In genomic region chr12:30753233-30753632, GRCh38 we compare ENCODE assay signal across 8 cellular contexts. TPM values are rescaled to one million over a fixed set of nuclear protein-coding genes. Genes with fewer than 3 reads are reported as not detected.
A peak's percentile ranks its signal among the peaks of the same experiment; 100 is the strongest.
DNase-seq lines count a peak whose midpoint lies in the region; ATAC-seq and TF ChIP-seq lines count a peak whose summit lies in the region.

No MANE protein-coding gene starts in this region.

- CTCF ChIA-PET in naive thymus-derived CD4-positive, alpha-beta T cell (lab: Charles Lee): interaction anchor here (0.6 to 1.4 kb wide), 5 partner anchors 10 to 58 kb away, joined by 3 to 8 read pairs (median 3); partner anchors contain the start of gene IPO8

- peak; percentile 72 for TF ChIP-seq CTCF in astrocyte of the cerebellum (IDR thresholded peaks at IDR 0.05; ENCODE audit: low read depth, low read length, missing control alignments)

- H3K4me1 ChIP-seq in naive thymus-derived CD4-positive, alpha-beta T cell (ENCODE audit: control insufficient read depth in 2 of 2, insufficient read depth in 2 of 2, low read length in 2 of 2): peaks cover 13 to 29% of the 10 kb centered on the region in 2 donors

- intact Hi-C loops in naive thymus-derived CD4-positive, alpha-beta T cell (cut with micrococcal nuclease): loop anchor here (5.0 to 10.0 kb wide), 4 partner anchors 41 to 2002 kb away; partner anchors contain the start of genes DNM1L (in 1 of the 2) and YARS2 (in 1 of the 2)

- H3K9me3 Mint-ChIP-seq in naive thymus-derived CD4-positive, alpha-beta T cell: no peaks in the 10 kb centered on the region

- in situ Hi-C loops in astrocyte of the cerebellum (cut with HindIII; ENCODE audit: low sequenced_read_pairs): no loop called here

- no peaks in the 10 kb centered on the region for H3K9me3 ChIP-seq in naive thymus-derived CD4-positive, alpha-beta T cell (ENCODE audit: control insufficient read depth in 2 of 3, low read length in 3 of 3)

- peaks cover 0 to 20% (median 3%) of the 10 kb centered on the region in 5 donors for H3K36me3 Mint-ChIP-seq in naive thymus-derived CD4-positive, alpha-beta T cell

- H3K4me1 Mint-ChIP-seq in naive thymus-derived CD4-positive, alpha-beta T cell: peaks cover 26 to 65% (median 56%) of the 10 kb centered on the region in 7 donors

- H3K27ac Mint-ChIP-seq in naive thymus-derived CD4-positive, alpha-beta T cell: peak overlapping the region in 6 of 9 donors; percentile 77 to 92 (median 86)

- H3K27me3 Mint-ChIP-seq in naive thymus-derived CD4-positive, alpha-beta T cell: no peaks in the 10 kb centered on the region

- DNase-seq in stimulated activated CD4-positive, alpha-beta T cell treated with anti-CD3 and anti-CD28 coated beads, Interleukin-15, amount 100 ng/mL, for 24 hours: peak; percentile 34
- DNase-seq in stimulated activated CD4-positive, alpha-beta T cell treated with anti-CD3 and anti-CD28 coated beads, Interleukin-4, amount 100 ng/mL, for 24 hours: no peak
- DNase-seq in NCI-H446 (lab: John Stamatoyannopoulos, UW): peak; percentile 7 to 50
- DNase-seq in astrocyte of the cerebellum (ENCODE audit: low read depth): peak; percentile 36
- DNase-seq in naive thymus-derived CD4-positive, alpha-beta T cell: peak in 5 of 9 donors; percentile 9 to 27 (median 12)
- DNase-seq in kidney glomerular epithelial cell (lab: John Stamatoyannopoulos, UW): no peak

- no peak overlapping the region for H3K27ac ChIP-seq in naive thymus-derived CD4-positive, alpha-beta T cell (ENCODE audit: low read depth, low read length)

- H3K36me3 ChIP-seq in naive thymus-derived CD4-positive, alpha-beta T cell (ENCODE audit: control insufficient read depth in 2 of 3, insufficient read depth in 3 of 3, low read length in 3 of 3): peaks cover 0 to 5% (median 0%) of the 10 kb centered on the region in 3 experiments

- no peak for ATAC-seq in naive thymus-derived CD4-positive, alpha-beta T cell
- ATAC-seq in HG03039 (IDR thresholded peaks at IDR 0.05; ENCODE audit: unreplicated experiment) (no peak), HG03139 (IDR thresholded peaks at IDR 0.05; ENCODE audit: unreplicated experiment) (no peak)

- POLR2A ChIA-PET in naive thymus-derived CD4-positive, alpha-beta T cell (lab: Charles Lee): interaction anchor here (1.2 kb wide), 1 partner anchor 55 kb away, joined by 3 read pairs; no protein-coding TSS in a partner anchor

- no peaks in the 10 kb centered on the region for H3K27me3 ChIP-seq in naive thymus-derived CD4-positive, alpha-beta T cell (ENCODE audit: control insufficient read depth in 2 of 2, insufficient read depth in 2 of 2, low read length in 2 of 2)

- H3K4me3 ChIP-seq in astrocyte of the cerebellum (ENCODE audit: low read depth, low read length): peak overlapping the region; percentile 79
- no peak overlapping the region for H3K4me3 ChIP-seq in naive thymus-derived CD4-positive, alpha-beta T cell (ENCODE audit: low read length)

- peak overlapping the region; percentile 93 to 99 (median 96) for H3K4me3 Mint-ChIP-seq in naive thymus-derived CD4-positive, alpha-beta T cell

RNA-seq across cellular contexts. Expression of gene CAPRIN2, which starts 1.5 kb away (rescaled TPM):
- 10 to 100 TPM; 13.7 to 50.1 (median 28.9) TPM for total RNA-seq in naive thymus-derived CD4-positive, alpha-beta T cell
- polyA plus RNA-seq in naive thymus-derived CD4-positive, alpha-beta T cell: 1 to 10 TPM; 6.5 to 7.1 TPM

RNA-seq across cellular contexts. Expression of gene IPO8, which starts 57.6 kb away (rescaled TPM):
- 10 to 100 TPM; 30.4 to 59.2 (median 44.4) TPM for total RNA-seq in naive thymus-derived CD4-positive, alpha-beta T cell
- 10 to 100 TPM; 14.8 to 16.0 TPM for polyA plus RNA-seq in naive thymus-derived CD4-positive, alpha-beta T cell

Comparison
In these comparisons a context has a peak if more than half of its experiments do, and no peak if none do; other contexts are left out.
1. DNase-seq: peak in stimulated activated CD4-positive, alpha-beta T cell treated with anti-CD3 and anti-CD28 coated beads, Interleukin-15, amount 100 ng/mL, for 24 hours (single experiment), NCI-H446 (2 of 2), astrocyte of the cerebellum (single experiment) and naive thymus-derived CD4-positive, alpha-beta T cell (5 of 9); none in stimulated activated CD4-positive, alpha-beta T cell treated with anti-CD3 and anti-CD28 coated beads, Interleukin-4, amount 100 ng/mL, for 24 hours (single experiment) and kidney glomerular epithelial cell (single experiment).